In genomic region chr21:20739421-20739820, GRCh38 we compare ENCODE assay signal across 19 cellular contexts.
A peak's percentile ranks its signal among the peaks of the same experiment; 100 is the strongest.
DNase-seq lines count a peak whose midpoint lies in the region; ATAC-seq and TF ChIP-seq lines count a peak whose summit lies in the region.
"Had no signal": no experiment of that assay in that cellular context is flagged by ENCODE, and none has a peak within 500 bp of the region (broad histone marks: within the 10 kb centered on the region; RNA-seq: fewer than 3 reads in every experiment).

No MANE protein-coding gene starts in this region.

- H3K36me3 Mint-ChIP-seq in natural killer cell treated with Interleukin-12 subunit alpha and Interleukin-12 subunit beta and Interleukin-15 and Interleukin-18, amount 100 ng/mL, for 72 hours: peaks cover 16% of the 10 kb centered on the region

- H3K27ac Mint-ChIP-seq in natural killer cell treated with Interleukin-12 subunit alpha and Interleukin-12 subunit beta and Interleukin-15 and Interleukin-18, amount 100 ng/mL, for 72 hours: no peak overlapping the region
- H3K27ac Mint-ChIP-seq: nephron had no signal

- H3K9me3 Mint-ChIP-seq in natural killer cell treated with Interleukin-12 subunit alpha and Interleukin-12 subunit beta and Interleukin-15 and Interleukin-18, amount 100 ng/mL, for 72 hours: peaks cover 17% of the 10 kb centered on the region
- H3K9me3 Mint-ChIP-seq: nephron had no signal

- DNase-seq in DMS 273 (lab: John Stamatoyannopoulos, UW; ENCODE audit: unreplicated experiment): peak; percentile 31
- no peak for DNase-seq in DMS 273 treated with DMSO at 0.1 percent for 48 hours (lab: John Stamatoyannopoulos, UW)
- peak; percentile 2 for DNase-seq in HFF-Myc (ENCODE audit: extremely low read depth, low read depth)
- peak; percentile 10 for DNase-seq in RKO (ENCODE audit: low spot score)
- DNase-seq in iPS DF 19.7 (ENCODE audit: low read depth, low spot score): peak; percentile 5
- no peak for DNase-seq in natural killer cell treated with Interleukin-12 subunit alpha and Interleukin-12 subunit beta and Interleukin-15 and Interleukin-18, amount 100 ng/mL, for 72 hours (ENCODE audit: low spot score)
- DNase-seq in ecto neural progenitor cell (ENCODE audit: low spot score): no peak
- DNase-seq: 8988T; activated T-cell treated with anti-CD3 and anti-CD28 coated beads, Interleukin-2, amount 50 U/mL, for 4 hours; aorta; Calu3; effector CD4-positive, alpha-beta T cell; NCI-H1105 had no signal

- H3K27me3 Mint-ChIP-seq in natural killer cell treated with Interleukin-12 subunit alpha and Interleukin-12 subunit beta and Interleukin-15 and Interleukin-18, amount 100 ng/mL, for 72 hours: no peaks in the 10 kb centered on the region

- H3K4me3 ChIP-seq in HFF-Myc (replicated peaks; ENCODE audit: low read depth, low read length): no peak overlapping the region
- H3K4me3 ChIP-seq: GM12878, skin epidermis, tibial nerve had no signal

- no peaks in the 10 kb centered on the region for H3K4me1 Mint-ChIP-seq in natural killer cell treated with Interleukin-12 subunit alpha and Interleukin-12 subunit beta and Interleukin-15 and Interleukin-18, amount 100 ng/mL, for 72 hours (ENCODE audit: low read depth in 2 of 2)

- no peak overlapping the region for H3K4me3 Mint-ChIP-seq in natural killer cell treated with Interleukin-12 subunit alpha and Interleukin-12 subunit beta and Interleukin-15 and Interleukin-18, amount 100 ng/mL, for 72 hours
- H3K4me3 Mint-ChIP-seq: activated T-cell treated with anti-CD3 and anti-CD28 coated beads, Interleukin-2, amount 50 U/mL, for 4 hours; nephron had no signal

- TF ChIP-seq CTCF in HFF-Myc (IDR thresholded peaks at IDR 0.05; ENCODE audit: low read depth, low read length, missing control alignments): peak; percentile 31

- no peak for ATAC-seq in natural killer cell treated with Interleukin-12 subunit alpha and Interleukin-12 subunit beta and Interleukin-15 and Interleukin-18, amount 100 ng/mL, for 72 hours
- ATAC-seq in HG02759 (IDR thresholded peaks at IDR 0.05; ENCODE audit: unreplicated experiment): no peak
- ATAC-seq: activated T-cell treated with anti-CD3 and anti-CD28 coated beads, Interleukin-2, amount 50 U/mL, for 4 hours; GM12878; left lobe of liver had no signal

Comparison
In these comparisons a context has a peak if more than half of its experiments do, and no peak if none do; other contexts are left out.
1. DNase-seq: peak in DMS 273 (single experiment), HFF-Myc (single experiment), RKO (single experiment) and iPS DF 19.7 (single experiment); none in DMS 273 treated with DMSO at 0.1 percent for 48 hours (single experiment), natural killer cell treated with Interleukin-12 subunit alpha and Interleukin-12 subunit beta and Interleukin-15 and Interleukin-18, amount 100 ng/mL, for 72 hours (single experiment) and ecto neural progenitor cell (single experiment).